In genomic region chr1:8536521-8536920, GRCh38 we compare ENCODE assay signal across 16 cellular contexts.
DNase-seq lines count a peak whose midpoint lies in the region; ATAC-seq and TF ChIP-seq lines count a peak whose summit lies in the region.
"Had no signal": no experiment of that assay in that cellular context is flagged by ENCODE, and none has a peak within 500 bp of the region (broad histone marks: within the 10 kb centered on the region; RNA-seq: fewer than 3 reads in every experiment).

No MANE protein-coding gene starts in this region.

- H3K4me3 Mint-ChIP-seq in activated naive CD4-positive, alpha-beta T cell treated with anti-CD3 and anti-CD28 coated beads, Interleukin-2, amount 50 U/mL, for 24 hours: no peak overlapping the region
- H3K4me3 Mint-ChIP-seq: B cell had no signal

- ATAC-seq in HG02610 (IDR thresholded peaks at IDR 0.05; ENCODE audit: unreplicated experiment): no peak

- no peaks in the 10 kb centered on the region for H3K9me3 Mint-ChIP-seq in activated naive CD4-positive, alpha-beta T cell treated with anti-CD3 and anti-CD28 coated beads, Interleukin-2, amount 50 U/mL, for 24 hours

- peak overlapping the region; percentile 35 for H3K27ac Mint-ChIP-seq in activated naive CD4-positive, alpha-beta T cell treated with anti-CD3 and anti-CD28 coated beads, Interleukin-2, amount 50 U/mL, for 24 hours

- peaks cover 5% of the 10 kb centered on the region for H3K36me3 Mint-ChIP-seq in activated naive CD4-positive, alpha-beta T cell treated with anti-CD3 and anti-CD28 coated beads, Interleukin-2, amount 50 U/mL, for 24 hours

- no peak overlapping the region for H3K4me3 ChIP-seq in fibroblast of villous mesenchyme (ENCODE audit: low read depth, low read length)

- H3K27me3 Mint-ChIP-seq in activated naive CD4-positive, alpha-beta T cell treated with anti-CD3 and anti-CD28 coated beads, Interleukin-2, amount 50 U/mL, for 24 hours: no peaks in the 10 kb centered on the region
- H3K27me3 Mint-ChIP-seq: B cell had no signal

- DNase-seq in activated naive CD4-positive, alpha-beta T cell treated with Interleukin-2 at 50 U/mL for 16 hours: no peak
- peak; percentile 42 for DNase-seq in fibroblast of villous mesenchyme (ENCODE audit: low read depth)
- peak; percentile 22 for DNase-seq in renal cortical epithelial cell (ENCODE audit: low read depth)
- no peak for DNase-seq in putamen (ENCODE audit: low spot score)
- no peak for DNase-seq in 8988T
- no peak for DNase-seq in retina
- DNase-seq: DMS79 treated with DMSO at 0.1 percent for 48 hours, NCI-H1417, NCI-H187, NCI-H2227 treated with DMSO at 0.1 percent for 48 hours, NCI-H510A treated with DMSO at 0.1 percent for 48 hours, NCI-H774, OCI-M1 had no signal

- TF ChIP-seq CTCF in fibroblast of villous mesenchyme (IDR thresholded peaks at IDR 0.05; ENCODE audit: insufficient read depth, low read depth, low read length): no peak

- peaks cover 63% of the 10 kb centered on the region for H3K4me1 Mint-ChIP-seq in activated naive CD4-positive, alpha-beta T cell treated with anti-CD3 and anti-CD28 coated beads, Interleukin-2, amount 50 U/mL, for 24 hours

Comparison
In these comparisons a context has a peak if more than half of its experiments do, and no peak if none do; other contexts are left out.
1. DNase-seq: peak in fibroblast of villous mesenchyme (single experiment) and renal cortical epithelial cell (single experiment); none in activated naive CD4-positive, alpha-beta T cell treated with Interleukin-2 at 50 U/mL for 16 hours (single experiment), putamen (single experiment), 8988T (single experiment) and retina (single experiment).